ENCODE assay signal across 15 cellular contexts in the genomic region with DNA sequence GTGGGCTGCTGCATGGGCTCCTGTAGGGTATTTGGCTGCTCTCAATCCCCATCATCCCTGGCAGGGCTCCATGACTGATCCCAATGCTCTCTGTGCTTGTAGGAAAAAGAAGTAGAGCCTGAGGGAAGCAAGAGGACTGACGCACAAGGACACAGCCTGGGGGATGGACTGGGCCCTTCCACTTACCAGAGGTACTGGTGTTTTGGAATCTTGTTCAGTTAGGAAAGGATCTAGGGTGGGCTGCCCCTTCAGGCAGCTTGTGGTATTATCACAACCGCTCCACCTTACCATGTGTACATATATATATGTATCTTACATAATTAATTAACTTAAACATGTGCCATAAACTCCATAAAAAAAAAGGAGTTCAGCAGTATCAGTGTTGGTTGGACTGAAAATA. TPM values are rescaled to one million over a fixed set of nuclear protein-coding genes. Genes with fewer than 3 reads are reported as not detected.
A peak's percentile ranks its signal among the peaks of the same experiment; 100 is the strongest.
DNase-seq lines count a peak whose midpoint lies in the region; ATAC-seq and TF ChIP-seq lines count a peak whose summit lies in the region.
"Had no signal": no experiment of that assay in that cellular context is flagged by ENCODE, and none has a peak within 500 bp of the region (broad histone marks: within the 10 kb centered on the region; RNA-seq: fewer than 3 reads in every experiment).

No MANE protein-coding gene starts in this region.

- H3K4me3 ChIP-seq in testis, result no peak overlapping the region

- TF ChIP-seq CTCF in LNCAP (IDR thresholded peaks at IDR 0.05) (peak; percentile 27; the same call in 1 of the 2 replicates), chondrocyte (IDR thresholded peaks at IDR 0.05) (peak; percentile 49), nephron progenitor cell (IDR thresholded peaks at IDR 0.05) (peak; percentile 27), testis (IDR thresholded peaks at IDR 0.05) (peak in 1 of 3 experiments; percentile 19)

- H3K27ac ChIP-seq in testis, result no peak overlapping the region

- no peaks in the 10 kb centered on the region for H3K4me1 Mint-ChIP-seq in chondrocyte (ENCODE audit: low read depth)
- H3K4me1 Mint-ChIP-seq in nephron progenitor cell, result no peaks in the 10 kb centered on the region
- H3K4me1 Mint-ChIP-seq: activated CD4-positive, alpha-beta T cell treated with anti-CD3 and anti-CD28 coated beads, Interleukin-2, amount 10 ng/mL, durations not matched to agents 24 days and 14 days; naive B cell had no signal

- H3K4me3 Mint-ChIP-seq in chondrocyte (ENCODE audit: unreplicated experiment) (no peak overlapping the region), nephron progenitor cell (no peak overlapping the region)
- H3K4me3 Mint-ChIP-seq: activated CD4-positive, alpha-beta T cell treated with anti-CD3 and anti-CD28 coated beads, Interleukin-2, amount 10 ng/mL, durations not matched to agents 24 days and 14 days; activated naive CD8-positive, alpha-beta T cell; naive B cell had no signal

- intact Hi-C loops in testis (cut with DNase I; ENCODE audit: low total_unique reads), result no loop called here

- H3K27me3 Mint-ChIP-seq in chondrocyte (ENCODE audit: low read depth) (no peaks in the 10 kb centered on the region), nephron progenitor cell (ENCODE audit: low read depth, poor library complexity) (no peaks in the 10 kb centered on the region)
- H3K27me3 Mint-ChIP-seq: activated CD4-positive, alpha-beta T cell treated with anti-CD3 and anti-CD28 coated beads, Interleukin-2, amount 10 ng/mL, durations not matched to agents 24 days and 14 days; activated naive CD8-positive, alpha-beta T cell had no signal

- peak; percentile 31 for DNase-seq in ELR (ENCODE audit: low read depth)
- DNase-seq in chondrocyte (ENCODE audit: low spot score), result no peak
- DNase-seq in nephron progenitor cell, result peak; percentile 4
- DNase-seq in globus pallidus (ENCODE audit: low spot score), result no peak
- DNase-seq in NCI-H1092 treated with DMSO at 0.1 percent for 48 hours (lab: John Stamatoyannopoulos, UW), result no peak
- DNase-seq in testis, result no peak
- DNase-seq: activated CD4-positive, alpha-beta T cell treated with anti-CD3 and anti-CD28 coated beads, Interleukin-2, amount 10 ng/mL, durations not matched to agents 24 days and 14 days; effector CD4-positive, alpha-beta T cell; GDM1; naive B cell; NCI-H345; stimulated activated CD8-positive, alpha-beta memory T cell treated with anti-CD3 and anti-CD28 coated beads, Interleukin-4, amount 100 ng/mL, for 48 hours had no signal

- no peaks in the 10 kb centered on the region for H3K36me3 Mint-ChIP-seq in chondrocyte (ENCODE audit: low read depth)
- H3K36me3 Mint-ChIP-seq in nephron progenitor cell (ENCODE audit: low read depth), result no peaks in the 10 kb centered on the region

- H3K4me1 ChIP-seq in testis, result no peaks in the 10 kb centered on the region

- 68 to 82% methylated on average over 2 of the region's 2 CpGs for WGBS in testis, 2 donors

- H3K9me3 Mint-ChIP-seq in chondrocyte (ENCODE audit: low read depth), result no peaks in the 10 kb centered on the region
- no peaks in the 10 kb centered on the region for H3K9me3 Mint-ChIP-seq in nephron progenitor cell
- H3K9me3 Mint-ChIP-seq: activated CD4-positive, alpha-beta T cell treated with anti-CD3 and anti-CD28 coated beads, Interleukin-2, amount 10 ng/mL, durations not matched to agents 24 days and 14 days had no signal

- TF ChIP-seq POLR2A in testis (IDR thresholded peaks at IDR 0.05), result no peak

- H3K27ac Mint-ChIP-seq in chondrocyte (ENCODE audit: unreplicated experiment), result no peak overlapping the region
- H3K27ac Mint-ChIP-seq in nephron progenitor cell, result no peak overlapping the region
- H3K27ac Mint-ChIP-seq: activated CD4-positive, alpha-beta T cell treated with anti-CD3 and anti-CD28 coated beads, Interleukin-2, amount 10 ng/mL, durations not matched to agents 24 days and 14 days; activated naive CD8-positive, alpha-beta T cell had no signal

- no peaks in the 10 kb centered on the region for H3K36me3 ChIP-seq in testis (ENCODE audit: low read depth, missing control alignments)

- H3K27me3 ChIP-seq in testis, result no peaks in the 10 kb centered on the region

- no peaks in the 10 kb centered on the region for H3K9me3 ChIP-seq in testis

- ATAC-seq in HG02763 (IDR thresholded peaks at IDR 0.05; ENCODE audit: unreplicated experiment), result no peak

RNA-seq across cellular contexts. Expression of a gene that starts 1.3 kb away (rescaled TPM):
- total RNA-seq in chondrocyte, result not detected in 3 replicates
- under 1 TPM in 1 of 2 donors, not detected in 1; 0.81 TPM for total RNA-seq in testis
- not detected for polyA plus RNA-seq in testis (ENCODE audit: insufficient read depth, low read depth, low replicate concordance)
- total RNA-seq: activated CD4-positive, alpha-beta T cell treated with anti-CD3 and anti-CD28 coated beads, Interleukin-2, amount 10 ng/mL, durations not matched to agents 24 days and 14 days had no signal

Comparison
In these comparisons a context has a peak if more than half of its experiments do, and no peak if none do; other contexts are left out.
1. DNase-seq: peak in ELR (single experiment) and nephron progenitor cell (single experiment); none in chondrocyte (single experiment), globus pallidus (single experiment), NCI-H1092 treated with DMSO at 0.1 percent for 48 hours (single experiment) and testis (single experiment).